35 cellular contexts compared by ENCODE assay signal in the genomic region with DNA sequence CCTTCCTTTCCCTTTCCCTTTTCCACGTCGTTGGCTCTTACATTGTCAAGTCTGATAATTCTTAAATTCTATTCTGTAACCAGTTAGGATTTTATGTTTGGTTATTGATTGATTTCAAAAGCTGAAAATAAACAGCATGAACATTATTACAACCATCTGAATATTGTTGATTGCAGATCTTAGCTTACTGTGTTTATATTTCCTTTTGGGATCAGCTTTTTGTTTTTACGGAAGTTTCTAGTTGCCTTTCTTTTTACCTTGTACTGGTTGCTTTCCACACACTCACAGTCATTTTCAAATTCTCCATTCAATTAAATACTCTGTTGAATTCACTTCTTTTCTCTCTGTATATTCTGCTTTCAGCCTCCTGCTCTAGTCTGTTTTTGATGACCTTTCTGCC. TPM values are rescaled to one million over a fixed set of nuclear protein-coding genes. Genes with fewer than 3 reads are reported as not detected.
"Had no signal": no experiment of that assay in that cellular context is flagged by ENCODE, and none has a peak within 500 bp of the region (broad histone marks: within the 10 kb centered on the region; RNA-seq: fewer than 3 reads in every experiment).

No MANE protein-coding gene starts in this region.

- DNase-seq: Karpas-422, Kasumi-1, MG63, MV-4-11, NCI-H1048, NCI-H1092, NCI-H1092 treated with DMSO at 0.1 percent for 48 hours, NCI-H1105, NCI-H1105 treated with DMSO at 0.1 percent for 48 hours, NCI-H1417, NCI-H1417 treated with DMSO at 0.1 percent for 48 hours, NCI-H1436, NCI-H1436 treated with DMSO at 0.1 percent for 48 hours, NCI-H146, NCI-H1694, NCI-H1694 treated with DMSO at 0.1 percent for 48 hours, NCI-H187, NCI-H187 treated with DMSO at 0.1 percent for 48 hours, NCI-H1930, NCI-H2029, NCI-H2029 treated with DMSO at 0.1 percent for 48 hours, NCI-H2081, NCI-H2081 treated with DMSO at 0.1 percent for 48 hours, NCI-H2107, NCI-H2171, NCI-H2171 treated with DMSO at 0.1 percent for 48 hours, NCI-H2227 treated with DMSO at 0.1 percent for 48 hours, NCI-H226, NCI-H345, NCI-H446, NCI-H446 treated with DMSO at 0.1 percent for 48 hours, NCI-H510A, NCI-H510A treated with DMSO at 0.1 percent for 48 hours had no signal

- H3K27ac ChIP-seq: KMS-11 had no signal

- H3K4me3 ChIP-seq: MG63 had no signal

- H3K9ac ChIP-seq: KMS-11 had no signal

- H3K4me2 ChIP-seq: KMS-11 had no signal

- H3K27me3 ChIP-seq: MG63 had no signal

RNA-seq across cellular contexts. Expression of a gene that starts 47.3 kb away (rescaled TPM):
- total RNA-seq: NCI-H460 had no signal
